24 cellular contexts compared by ENCODE assay signal in genomic region chr6:4979426-4979825, GRCh38.
"Had no signal": no experiment of that assay in that cellular context is flagged by ENCODE, and none has a peak within 500 bp of the region (broad histone marks: within the 10 kb centered on the region; RNA-seq: fewer than 3 reads in every experiment).

No MANE protein-coding gene starts in this region.

- H3K4me3 ChIP-seq: left lung, lower lobe of right lung, pancreas, prostate gland, skin epidermis, tibial nerve, uterus had no signal

- DNase-seq: hypothalamus; immature natural killer cell; kidney; left colon; left lung; lower lobe of right lung; mammary epithelial cell; mesenchymal stem cell; naive thymus-derived CD8-positive, alpha-beta T cell; nucleus accumbens; pancreas; posterior cingulate gyrus; retina; right cardiac atrium; stimulated activated CD4-positive, alpha-beta T cell treated with anti-CD3 and anti-CD28 coated beads, Interleukin-4, amount 100 ng/mL, for 24 hours; stimulated activated naive CD4-positive, alpha-beta T cell treated with Interleukin-2 at 50 U/mL for 16 hours; stimulated activated naive CD8-positive, alpha-beta T cell treated with anti-CD3 and anti-CD28 coated beads, Interleukin-15, amount 100 ng/mL, for 72 hours; substantia nigra; uterus had no signal

- H3K9me3 ChIP-seq: pancreas, prostate gland, uterus had no signal

- ATAC-seq: left colon; left lung; lower lobe of right lung; naive thymus-derived CD8-positive, alpha-beta T cell; pancreas; right cardiac atrium; sciatic nerve; stimulated activated effector memory CD8-positive, alpha-beta T cell treated with anti-CD3 and anti-CD28 coated beads, Interleukin-12 subunit alpha, Interleukin-12 subunit beta, amount 100 ng/mL, for 72 hours; stimulated activated naive CD8-positive, alpha-beta T cell treated with anti-CD3 and anti-CD28 coated beads, Interleukin-15, amount 100 ng/mL, for 72 hours had no signal

- H3K27ac ChIP-seq: left lung, lower lobe of right lung, pancreas, prostate gland, skin epidermis, tibial nerve, uterus had no signal

- H3K4me1 ChIP-seq: left lung, lower lobe of right lung, pancreas, prostate gland, uterus had no signal

- H3K36me3 ChIP-seq: left lung, lower lobe of right lung, pancreas, prostate gland, tibial nerve, uterus had no signal
